25 cellular contexts compared by ENCODE assay signal in the genomic region with DNA sequence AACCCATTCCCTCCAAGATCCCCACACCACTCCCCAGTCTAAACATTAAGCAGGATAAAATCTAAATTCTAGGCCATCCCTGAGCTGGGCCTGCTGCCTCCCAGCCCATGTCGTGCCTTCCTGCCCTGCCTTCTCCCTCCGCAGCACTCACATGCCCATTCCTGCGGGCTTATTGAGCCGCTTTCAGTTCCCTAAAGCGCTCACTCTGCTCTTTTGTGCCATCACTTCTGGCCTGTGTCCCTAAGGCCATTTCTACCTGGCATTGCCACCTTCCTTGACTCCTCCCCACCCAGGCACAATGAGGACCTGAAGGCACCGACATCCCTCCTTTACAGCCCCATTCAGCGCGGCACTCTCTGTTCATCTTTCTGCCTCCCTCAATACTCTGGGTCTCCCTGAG. TPM values are rescaled to one million over a fixed set of nuclear protein-coding genes. Genes with fewer than 3 reads are reported as not detected.
A peak's percentile ranks its signal among the peaks of the same experiment; 100 is the strongest.
DNase-seq lines count a peak whose midpoint lies in the region; ATAC-seq and TF ChIP-seq lines count a peak whose summit lies in the region.
"Had no signal": no experiment of that assay in that cellular context is flagged by ENCODE, and none has a peak within 500 bp of the region (broad histone marks: within the 10 kb centered on the region; RNA-seq: fewer than 3 reads in every experiment).

No MANE protein-coding gene starts in this region.

- no peaks in the 10 kb centered on the region for H3K27me3 Mint-ChIP-seq in activated T-helper 17 cell treated with anti-CD3 and anti-CD28 coated beads, Interleukin-2, amount 50 U/mL, for 72 hours
- H3K27me3 Mint-ChIP-seq in nephron progenitor cell (ENCODE audit: low read depth, poor library complexity) = peaks cover 34% of the 10 kb centered on the region

- H3K36me3 Mint-ChIP-seq in activated T-helper 17 cell treated with anti-CD3 and anti-CD28 coated beads, Interleukin-2, amount 50 U/mL, for 72 hours (ENCODE audit: low read depth) = no peaks in the 10 kb centered on the region
- H3K36me3 Mint-ChIP-seq in nephron progenitor cell (ENCODE audit: low read depth) = no peaks in the 10 kb centered on the region

- TF ChIP-seq CTCF in nephron progenitor cell (IDR thresholded peaks at IDR 0.05) = no peak

- H3K27ac ChIP-seq in effector memory CD4-positive, alpha-beta T cell (ENCODE audit: insufficient read depth, low read length, poor library complexity, severe bottlenecking) = no peak overlapping the region
- H3K27ac ChIP-seq: C4-2B, GM23248, PC-9, SJCRH30 had no signal

- no peak for ATAC-seq in activated T-helper 17 cell treated with anti-CD3 and anti-CD28 coated beads, Interleukin-2, amount 50 U/mL, for 72 hours (replicated peaks)
- no peak for ATAC-seq in HG03095 (IDR thresholded peaks at IDR 0.05; ENCODE audit: unreplicated experiment)
- no peak for ATAC-seq in HG03342 (IDR thresholded peaks at IDR 0.05; ENCODE audit: unreplicated experiment)

- no peaks in the 10 kb centered on the region for H3K36me3 ChIP-seq in effector memory CD4-positive, alpha-beta T cell (ENCODE audit: control insufficient read depth, insufficient read depth, low read length)
- H3K36me3 ChIP-seq: SJCRH30 had no signal

- peak overlapping the region; percentile 5 for H3K27ac Mint-ChIP-seq in activated T-helper 17 cell treated with anti-CD3 and anti-CD28 coated beads, Interleukin-2, amount 50 U/mL, for 72 hours
- peak overlapping the region; percentile 19 for H3K27ac Mint-ChIP-seq in nephron progenitor cell

- DNase-seq in CD1c-positive myeloid dendritic cell (ENCODE audit: extremely low spot score) (peak; percentile 70), NOMO-1 treated with DMSO at 0.1 percent for 48 hours (lab: John Stamatoyannopoulos, UW; ENCODE audit: unreplicated experiment) (peak; percentile 26), nephron progenitor cell (no peak), RKO (ENCODE audit: low spot score) (no peak)
- no peak for DNase-seq in effector memory CD4-positive, alpha-beta T cell
- DNase-seq: AML-193; DMS53; GDM1; GM23248; HCEC 1CT; Karpas-422; NCI-H1105; NCI-H2029 treated with DMSO at 0.1 percent for 48 hours; NCI-H226; NCI-H524; NCI-H774; NK-92 treated with Interleukin-12 subunit alpha and Interleukin-12 subunit beta, amount 100 ng/mL, for 24 hours; PC-9; SJCRH30 had no signal

- peaks cover 8% of the 10 kb centered on the region for H3K4me1 Mint-ChIP-seq in activated T-helper 17 cell treated with anti-CD3 and anti-CD28 coated beads, Interleukin-2, amount 50 U/mL, for 72 hours
- H3K4me1 Mint-ChIP-seq in nephron progenitor cell = peaks cover 8% of the 10 kb centered on the region

- H3K4me3 ChIP-seq in effector memory CD4-positive, alpha-beta T cell (ENCODE audit: insufficient read depth, low read depth, low read length, poor library complexity, severe bottlenecking) = no peak overlapping the region
- H3K4me3 ChIP-seq: GM23248, PC-9, SJCRH30 had no signal

- H3K27me3 ChIP-seq in effector memory CD4-positive, alpha-beta T cell (replicated peaks; ENCODE audit: control insufficient read depth, insufficient read depth, low read length, poor library complexity, severe bottlenecking) = no peaks in the 10 kb centered on the region

- no peaks in the 10 kb centered on the region for H3K4me1 ChIP-seq in effector memory CD4-positive, alpha-beta T cell (ENCODE audit: control insufficient read depth, insufficient read depth, low read length, poor library complexity, severe bottlenecking)

- no peaks in the 10 kb centered on the region for H3K9me3 Mint-ChIP-seq in activated T-helper 17 cell treated with anti-CD3 and anti-CD28 coated beads, Interleukin-2, amount 50 U/mL, for 72 hours
- no peaks in the 10 kb centered on the region for H3K9me3 Mint-ChIP-seq in nephron progenitor cell

- H3K4me3 Mint-ChIP-seq in activated T-helper 17 cell treated with anti-CD3 and anti-CD28 coated beads, Interleukin-2, amount 50 U/mL, for 72 hours = no peak overlapping the region
- H3K4me3 Mint-ChIP-seq in nephron progenitor cell = no peak overlapping the region

- no peaks in the 10 kb centered on the region for H3K9me3 ChIP-seq in effector memory CD4-positive, alpha-beta T cell (ENCODE audit: control insufficient read depth, low read length)
- H3K9me3 ChIP-seq: SJCRH30 had no signal

RNA-seq across cellular contexts. Expression of a gene that starts 13.0 kb away (rescaled TPM):
- total RNA-seq in activated T-helper 17 cell treated with anti-CD3 and anti-CD28 coated beads, Interleukin-2, amount 50 U/mL, for 72 hours = 10 to 100 TPM; 30.4 to 77.7 TPM

RNA-seq across cellular contexts. Expression of a gene that starts 13.1 kb away (rescaled TPM):
- under 1 TPM; 0.95 to 0.99 TPM for total RNA-seq in activated T-helper 17 cell treated with anti-CD3 and anti-CD28 coated beads, Interleukin-2, amount 50 U/mL, for 72 hours
- total RNA-seq: A172, GM23248, MCF 10A, PC-9 had no signal

RNA-seq across cellular contexts. Expression of a gene that starts 17.4 kb away (rescaled TPM):
- total RNA-seq in activated T-helper 17 cell treated with anti-CD3 and anti-CD28 coated beads, Interleukin-2, amount 50 U/mL, for 72 hours = not detected
- total RNA-seq: A172, GM23248, MCF 10A, PC-9 had no signal

RNA-seq across cellular contexts. Expression of a gene that starts 26.5 kb away (rescaled TPM):
- 10 to 100 TPM; 19.6 to 24.5 TPM for total RNA-seq in activated T-helper 17 cell treated with anti-CD3 and anti-CD28 coated beads, Interleukin-2, amount 50 U/mL, for 72 hours

RNA-seq across cellular contexts. Expression of a gene that starts 45.2 kb away (rescaled TPM):
- total RNA-seq in activated T-helper 17 cell treated with anti-CD3 and anti-CD28 coated beads, Interleukin-2, amount 50 U/mL, for 72 hours = under 1 TPM in 1 of 2 donors, not detected in 1; 0.13 TPM
- total RNA-seq: A172, GM23248, MCF 10A, PC-9 had no signal

Comparison
In these comparisons a context has a peak if more than half of its experiments do, and no peak if none do; other contexts are left out.
1. DNase-seq: peak in CD1c-positive myeloid dendritic cell (single experiment) and NOMO-1 treated with DMSO at 0.1 percent for 48 hours (single experiment); none in nephron progenitor cell (single experiment), effector memory CD4-positive, alpha-beta T cell (0 of 3) and RKO (single experiment).